ENCODE assay signal across 9 cellular contexts in the genomic region with DNA sequence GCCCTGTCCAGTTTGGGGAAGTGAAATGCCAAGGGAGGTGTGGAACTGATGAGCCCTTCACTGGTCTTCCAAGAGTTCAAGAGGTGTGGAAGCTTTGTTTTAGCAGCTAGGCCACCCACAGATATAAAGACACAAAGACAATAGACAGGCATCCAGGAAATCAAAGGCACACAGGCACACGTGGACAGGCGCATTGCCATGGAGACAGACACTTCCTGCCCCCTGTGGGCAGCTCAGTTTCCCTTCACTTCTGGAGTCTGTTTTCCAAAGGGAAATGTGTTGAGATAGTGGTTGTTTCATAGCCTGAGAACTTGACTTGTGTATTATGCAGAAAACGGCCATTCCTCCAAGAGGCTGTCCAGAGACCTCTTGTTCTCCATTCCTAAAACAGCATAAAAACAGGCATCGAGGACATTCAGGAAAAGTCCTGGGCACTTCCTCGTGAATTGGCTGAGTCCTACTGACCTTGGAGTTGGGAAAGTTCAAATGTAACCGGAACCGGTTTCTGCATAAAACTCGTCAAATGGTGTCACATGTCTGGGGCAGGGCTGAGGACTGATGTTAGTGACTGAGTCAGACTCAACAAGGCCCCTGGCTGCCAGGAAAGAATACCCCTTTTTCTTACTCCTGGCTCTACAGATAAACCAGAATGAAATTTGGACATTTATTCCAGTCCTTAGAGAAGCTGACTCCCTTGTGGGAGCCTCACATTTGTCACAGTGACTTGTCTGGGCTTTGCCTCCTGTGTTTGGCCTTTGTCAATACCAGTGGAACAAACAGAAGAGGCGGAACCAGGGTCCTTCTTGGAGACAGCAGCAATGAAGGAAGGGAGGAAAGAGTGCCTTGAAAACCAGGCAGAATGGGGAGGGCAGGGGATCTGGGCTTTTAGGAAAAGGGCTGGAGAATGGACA. TPM values are rescaled to one million over a fixed set of nuclear protein-coding genes. Genes with fewer than 3 reads are reported as not detected.
DNase-seq lines count a peak whose midpoint lies in the region; ATAC-seq, FAIRE-seq and TF ChIP-seq lines count a peak whose summit lies in the region.
"Had no signal": no experiment of that assay in that cellular context is flagged by ENCODE, and none has a peak within 500 bp of the region (broad histone marks: within the 10 kb centered on the region; RNA-seq: fewer than 3 reads in every experiment).

No MANE protein-coding gene starts in this region.

- TF ChIP-seq CTCF in fibroblast of mammary gland (conservative IDR thresholded peaks at IDR 0.05; ENCODE audit: control insufficient read depth, insufficient read depth, low read depth, low read length) (no peak), osteocyte (IDR thresholded peaks at IDR 0.05) (no peak)

- H3K36me3 Mint-ChIP-seq in osteocyte (ENCODE audit: unreplicated experiment): no peaks in the 10 kb centered on the region

- no peak overlapping the region for H3K4me3 ChIP-seq in fibroblast of mammary gland (ENCODE audit: control insufficient read depth, low read depth, low read length)
- H3K4me3 ChIP-seq: SJSA1 had no signal

- peaks cover 12% of the 10 kb centered on the region for H3K4me1 Mint-ChIP-seq in osteocyte (ENCODE audit: unreplicated experiment)

- H3K27me3 Mint-ChIP-seq in osteocyte (ENCODE audit: unreplicated experiment): no peaks in the 10 kb centered on the region

- H3K9me3 Mint-ChIP-seq in osteocyte (ENCODE audit: unreplicated experiment): no peaks in the 10 kb centered on the region

- peak overlapping the region; percentile 43 for H3K27ac Mint-ChIP-seq in osteocyte (ENCODE audit: unreplicated experiment)

- ATAC-seq in GM18868 (IDR thresholded peaks at IDR 0.05; ENCODE audit: unreplicated experiment) (no peak), HG03442 (IDR thresholded peaks at IDR 0.05; ENCODE audit: unreplicated experiment) (no peak), HG02571 (IDR thresholded peaks at IDR 0.05; ENCODE audit: unreplicated experiment) (no peak)

- DNase-seq in DMS53 treated with DMSO at 0.1 percent for 48 hours (lab: John Stamatoyannopoulos, UW; ENCODE audit: unreplicated experiment): peak; percentile 44
- DNase-seq in RCC 7860 (ENCODE audit: low spot score): peak; percentile 36
- peak; percentile 27 for DNase-seq in fibroblast of mammary gland (ENCODE audit: low read depth)
- DNase-seq in osteocyte (ENCODE audit: extremely low spot score, unreplicated experiment): no peak
- no peak for DNase-seq in activated CD8-positive, alpha-beta memory T cell treated with anti-CD3 and anti-CD28 coated beads for 24 hours

- FAIRE-seq in RCC 7860 (lab: Jason Lieb, UNC): no peak

- no peak overlapping the region for H3K4me3 Mint-ChIP-seq in osteocyte (ENCODE audit: unreplicated experiment)

RNA-seq across cellular contexts. Expression of gene ALPK3, which starts 1.3 kb away (rescaled TPM):
- 0.27 and 0.37 TPM in 2 replicates for total RNA-seq in osteocyte

Comparison
In these comparisons a context has a peak if more than half of its experiments do, and no peak if none do; other contexts are left out.
1. DNase-seq: peak in DMS53 treated with DMSO at 0.1 percent for 48 hours (single experiment), RCC 7860 (single experiment) and fibroblast of mammary gland (single experiment); none in osteocyte (single experiment) and activated CD8-positive, alpha-beta memory T cell treated with anti-CD3 and anti-CD28 coated beads for 24 hours (single experiment).